Comparison of ENCODE assay signal across 14 cellular contexts in the genomic region with DNA sequence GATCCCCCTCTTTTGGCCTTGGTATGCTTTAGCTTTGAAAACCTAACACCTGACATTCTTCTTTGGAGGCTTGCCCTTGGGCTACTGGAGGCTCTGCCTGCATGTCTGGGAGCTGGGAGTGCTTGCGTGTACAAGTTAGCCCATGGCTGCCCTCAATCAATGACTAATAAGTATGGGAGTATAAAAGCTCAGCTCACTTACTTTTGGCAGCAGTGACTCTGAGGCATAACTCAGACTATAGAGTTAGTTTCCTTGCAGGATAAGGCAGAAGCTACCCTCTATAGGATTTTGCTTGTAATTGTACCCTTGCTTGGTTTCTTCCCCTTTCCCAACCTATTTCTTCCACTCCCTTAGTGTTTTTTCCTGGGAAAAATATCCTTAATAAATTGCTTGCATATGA.
DNase-seq lines count a peak whose midpoint lies in the region; ATAC-seq and TF ChIP-seq lines count a peak whose summit lies in the region.
"Had no signal": no experiment of that assay in that cellular context is flagged by ENCODE, and none has a peak within 500 bp of the region (broad histone marks: within the 10 kb centered on the region; RNA-seq: fewer than 3 reads in every experiment).

No MANE protein-coding gene starts in this region.

- TF ChIP-seq CTCF in AG09309 (IDR thresholded peaks at IDR 0.05; ENCODE audit: control insufficient read depth, insufficient read depth, low read depth, low read length, missing control alignments) (peak; percentile 36), HCT116 (IDR thresholded peaks at IDR 0.05 in 2 of 3, conservative IDR thresholded peaks at IDR 0.05 in 1 of 3; ENCODE audit: borderline replicate concordance in 1 of 3, insufficient read depth in 1 of 3, low read depth in 2 of 3, low read length in 2 of 3) (no peak), astrocyte of the cerebellum (IDR thresholded peaks at IDR 0.05; ENCODE audit: low read depth, low read length, missing control alignments) (peak; percentile 34), hepatocyte (IDR thresholded peaks at IDR 0.05; ENCODE audit: poor library complexity) (peak; percentile 37), glutamatergic neuron (IDR thresholded peaks at IDR 0.05; ENCODE audit: partially characterized antibody, unreplicated experiment) (no peak)

- 0 out of 2 replicates have a peak, but pooled peaks have one; percentile 12 for TF ChIP-seq RAD21 in HCT116 (IDR thresholded peaks at IDR 0.05; ENCODE audit: low read depth)

- no peaks in the 10 kb centered on the region for H3K36me3 Mint-ChIP-seq in glutamatergic neuron (ENCODE audit: unreplicated experiment)

- H3K36me3 ChIP-seq in HCT116 (ENCODE audit: control insufficient read depth in 1 of 2, insufficient read depth in 2 of 2, low read length in 2 of 2) (no peaks in the 10 kb centered on the region), hepatocyte (replicated peaks; ENCODE audit: insufficient read depth, low read depth) (no peaks in the 10 kb centered on the region)
- H3K36me3 ChIP-seq: BE2C had no signal

- H3K9me3 Mint-ChIP-seq in glutamatergic neuron (ENCODE audit: unreplicated experiment): no peaks in the 10 kb centered on the region

- H3K4me3 ChIP-seq in AG09309 (ENCODE audit: control insufficient read depth, low read depth, low read length) (no peak overlapping the region), HCT116 (replicated peaks in 1 of 2; ENCODE audit: low read depth in 1 of 2, low read length in 2 of 2) (no peak overlapping the region), astrocyte of the cerebellum (ENCODE audit: low read depth, low read length) (no peak overlapping the region), hepatocyte (no peak overlapping the region)
- H3K4me3 ChIP-seq: mucosa of descending colon had no signal

- DNase-seq in AG09309 (ENCODE audit: low read depth) (peak; percentile 68), HCT116 (ENCODE audit: low read depth, low spot score) (no peak), astrocyte of the cerebellum (ENCODE audit: low read depth) (peak; percentile 65), hepatocyte (ENCODE audit: low spot score) (peak; percentile 38), AML-193 (lab: John Stamatoyannopoulos, UW) (no peak), D341Med (ENCODE audit: low spot score) (no peak), glutamatergic neuron (no peak)
- DNase-seq in activated CD8-positive, alpha-beta memory T cell treated with anti-CD3 and anti-CD28 coated beads for 24 hours: no peak
- DNase-seq: activated CD4-positive, alpha-beta T cell treated with anti-CD3 and anti-CD28 coated beads for 4 hours; activated effector memory CD4-positive, alpha-beta T cell treated with anti-CD3 and anti-CD28 coated beads, Interleukin-2, amount 50 U/mL, for 16 hours; BE2C; cortex of kidney; mucosa of descending colon; right cardiac atrium had no signal

- H2AFZ ChIP-seq in HCT116 (ENCODE audit: low read depth, low read length, poor library complexity, severe bottlenecking): no peak overlapping the region
- no peak overlapping the region for H2AFZ ChIP-seq in hepatocyte

- H3K27ac ChIP-seq in HCT116 (ENCODE audit: low read depth, low read length) (no peak overlapping the region), hepatocyte (no peak overlapping the region)

- no peak overlapping the region for H3K27ac Mint-ChIP-seq in glutamatergic neuron (ENCODE audit: unreplicated experiment)

- no peak for ATAC-seq in HCT116
- ATAC-seq: mucosa of descending colon, right cardiac atrium had no signal

- POLR2A ChIA-PET in HCT116 (lab: Charles Lee): no interaction called here

- RAD21 ChIA-PET in HCT116 (lab: Charles Lee; ENCODE audit: low non-redundant PET in 1 of 2, low total read pairs in 2 of 2, uncharacterized antibody in 2 of 2, unreplicated experiment in 2 of 2): no interaction called here

- H3K4me1 Mint-ChIP-seq in glutamatergic neuron (ENCODE audit: low read depth, unreplicated experiment): peaks cover 11% of the 10 kb centered on the region

- H3K4me2 ChIP-seq in HCT116 (ENCODE audit: low read length) (no peak overlapping the region), hepatocyte (no peak overlapping the region)

- whole genome bisulfite sequencing in hepatocyte (ENCODE audit: low lambda C conversion rate, missing lambda C conversion rate): 81% methylated on average over 1 of the region's 1 CpG

- H3K9ac ChIP-seq in HCT116 (ENCODE audit: low read length): no peak overlapping the region

- no peaks in the 10 kb centered on the region for H3K9me3 ChIP-seq in HCT116 (ENCODE audit: control insufficient read depth in 1 of 2, insufficient read depth in 1 of 2, low read depth in 1 of 2, low read length in 2 of 2)
- no peaks in the 10 kb centered on the region for H3K9me3 ChIP-seq in hepatocyte (ENCODE audit: low read depth)
- H3K9me3 ChIP-seq: BE2C, mucosa of descending colon had no signal

- intact Hi-C loops in HCT116 (cut with micrococcal nuclease): no loop called here

- BruUV-seq in HCT116 (replicated peaks; lab: Mats Ljungman, UMichigan): no TSS peak

- H3K27me3 ChIP-seq in HCT116 (ENCODE audit: insufficient read depth, low read length) (no peaks in the 10 kb centered on the region), hepatocyte (no peaks in the 10 kb centered on the region)
- H3K27me3 ChIP-seq: BE2C had no signal

- H3K9me2 ChIP-seq in HCT116 (ENCODE audit: insufficient read depth) (no peaks in the 10 kb centered on the region), hepatocyte (replicated peaks; ENCODE audit: insufficient read depth) (no peaks in the 10 kb centered on the region)

- H3K79me2 ChIP-seq in HCT116 (ENCODE audit: insufficient read depth, low read length): no peaks in the 10 kb centered on the region
- no peaks in the 10 kb centered on the region for H3K79me2 ChIP-seq in hepatocyte

- no peak overlapping the region for H3K4me3 Mint-ChIP-seq in glutamatergic neuron (ENCODE audit: unreplicated experiment)

- H4K20me1 ChIP-seq in HCT116 (ENCODE audit: insufficient read depth) (no peaks in the 10 kb centered on the region), hepatocyte (ENCODE audit: insufficient read depth, poor library complexity, severe bottlenecking) (no peaks in the 10 kb centered on the region)

- H3K4me1 ChIP-seq in HCT116 (ENCODE audit: control insufficient read depth in 1 of 2, insufficient read depth in 2 of 2, low read length in 2 of 2) (peaks cover 0 to under 1% of the 10 kb centered on the region in 2 experiments; a peak in 1 of 4 replicates), hepatocyte (ENCODE audit: insufficient read depth) (no peaks in the 10 kb centered on the region)
- H3K4me1 ChIP-seq: BE2C had no signal

- in situ Hi-C loops in astrocyte of the cerebellum (cut with HindIII; ENCODE audit: low sequenced_read_pairs): no loop called here

- no peaks in the 10 kb centered on the region for H3K27me3 Mint-ChIP-seq in glutamatergic neuron (ENCODE audit: unreplicated experiment)

- TF ChIP-seq POLR2A in HCT116 (IDR thresholded peaks at IDR 0.05; ENCODE audit: borderline replicate concordance, extremely low read depth, insufficient read depth, insufficient read length): no peak

- CTCF ChIA-PET in HCT116 (lab: Charles Lee): no interaction called here

TF ChIP-seq in HCT116, 20 proteins besides CTCF, POLR2A, EP300 and RAD21:
- no peak for TF ChIP-seq EGR1 (IDR thresholded peaks at IDR 0.05; ENCODE audit: low read depth)
- TF ChIP-seq ELF1 (IDR thresholded peaks at IDR 0.05; ENCODE audit: borderline replicate concordance, low read depth): no peak
- no peak for TF ChIP-seq YY1 (IDR thresholded peaks at IDR 0.05; ENCODE audit: extremely low read depth, insufficient replicate concordance, low read depth, low read length)
TF ChIP-seq in HCT116: peak in this region for 0.

Comparison
In these comparisons a context has a peak if more than half of its experiments do, and no peak if none do; other contexts are left out.
1. DNase-seq: peak in AG09309 (single experiment), astrocyte of the cerebellum (single experiment) and hepatocyte (single experiment); none in HCT116 (single experiment), AML-193 (0 of 2), D341Med (single experiment), activated CD8-positive, alpha-beta memory T cell treated with anti-CD3 and anti-CD28 coated beads for 24 hours (single experiment) and glutamatergic neuron (single experiment).
2. CTCF ChIP-seq: peak in AG09309 (single experiment), astrocyte of the cerebellum (single experiment) and hepatocyte (single experiment); none in HCT116 (0 of 3) and glutamatergic neuron (single experiment).